Comparison of ENCODE assay signal across 1 cellular context in genomic region chr5:6407547-6408259, GRCh38.
TF ChIP-seq lines count a peak whose summit lies in the region.

No MANE protein-coding gene starts in this region.

TF ChIP-seq in K562, 482 proteins besides CTCF, POLR2A, EP300 and RAD21 (continued from another document and continues in another):
- TF ChIP-seq, protein P1, sequence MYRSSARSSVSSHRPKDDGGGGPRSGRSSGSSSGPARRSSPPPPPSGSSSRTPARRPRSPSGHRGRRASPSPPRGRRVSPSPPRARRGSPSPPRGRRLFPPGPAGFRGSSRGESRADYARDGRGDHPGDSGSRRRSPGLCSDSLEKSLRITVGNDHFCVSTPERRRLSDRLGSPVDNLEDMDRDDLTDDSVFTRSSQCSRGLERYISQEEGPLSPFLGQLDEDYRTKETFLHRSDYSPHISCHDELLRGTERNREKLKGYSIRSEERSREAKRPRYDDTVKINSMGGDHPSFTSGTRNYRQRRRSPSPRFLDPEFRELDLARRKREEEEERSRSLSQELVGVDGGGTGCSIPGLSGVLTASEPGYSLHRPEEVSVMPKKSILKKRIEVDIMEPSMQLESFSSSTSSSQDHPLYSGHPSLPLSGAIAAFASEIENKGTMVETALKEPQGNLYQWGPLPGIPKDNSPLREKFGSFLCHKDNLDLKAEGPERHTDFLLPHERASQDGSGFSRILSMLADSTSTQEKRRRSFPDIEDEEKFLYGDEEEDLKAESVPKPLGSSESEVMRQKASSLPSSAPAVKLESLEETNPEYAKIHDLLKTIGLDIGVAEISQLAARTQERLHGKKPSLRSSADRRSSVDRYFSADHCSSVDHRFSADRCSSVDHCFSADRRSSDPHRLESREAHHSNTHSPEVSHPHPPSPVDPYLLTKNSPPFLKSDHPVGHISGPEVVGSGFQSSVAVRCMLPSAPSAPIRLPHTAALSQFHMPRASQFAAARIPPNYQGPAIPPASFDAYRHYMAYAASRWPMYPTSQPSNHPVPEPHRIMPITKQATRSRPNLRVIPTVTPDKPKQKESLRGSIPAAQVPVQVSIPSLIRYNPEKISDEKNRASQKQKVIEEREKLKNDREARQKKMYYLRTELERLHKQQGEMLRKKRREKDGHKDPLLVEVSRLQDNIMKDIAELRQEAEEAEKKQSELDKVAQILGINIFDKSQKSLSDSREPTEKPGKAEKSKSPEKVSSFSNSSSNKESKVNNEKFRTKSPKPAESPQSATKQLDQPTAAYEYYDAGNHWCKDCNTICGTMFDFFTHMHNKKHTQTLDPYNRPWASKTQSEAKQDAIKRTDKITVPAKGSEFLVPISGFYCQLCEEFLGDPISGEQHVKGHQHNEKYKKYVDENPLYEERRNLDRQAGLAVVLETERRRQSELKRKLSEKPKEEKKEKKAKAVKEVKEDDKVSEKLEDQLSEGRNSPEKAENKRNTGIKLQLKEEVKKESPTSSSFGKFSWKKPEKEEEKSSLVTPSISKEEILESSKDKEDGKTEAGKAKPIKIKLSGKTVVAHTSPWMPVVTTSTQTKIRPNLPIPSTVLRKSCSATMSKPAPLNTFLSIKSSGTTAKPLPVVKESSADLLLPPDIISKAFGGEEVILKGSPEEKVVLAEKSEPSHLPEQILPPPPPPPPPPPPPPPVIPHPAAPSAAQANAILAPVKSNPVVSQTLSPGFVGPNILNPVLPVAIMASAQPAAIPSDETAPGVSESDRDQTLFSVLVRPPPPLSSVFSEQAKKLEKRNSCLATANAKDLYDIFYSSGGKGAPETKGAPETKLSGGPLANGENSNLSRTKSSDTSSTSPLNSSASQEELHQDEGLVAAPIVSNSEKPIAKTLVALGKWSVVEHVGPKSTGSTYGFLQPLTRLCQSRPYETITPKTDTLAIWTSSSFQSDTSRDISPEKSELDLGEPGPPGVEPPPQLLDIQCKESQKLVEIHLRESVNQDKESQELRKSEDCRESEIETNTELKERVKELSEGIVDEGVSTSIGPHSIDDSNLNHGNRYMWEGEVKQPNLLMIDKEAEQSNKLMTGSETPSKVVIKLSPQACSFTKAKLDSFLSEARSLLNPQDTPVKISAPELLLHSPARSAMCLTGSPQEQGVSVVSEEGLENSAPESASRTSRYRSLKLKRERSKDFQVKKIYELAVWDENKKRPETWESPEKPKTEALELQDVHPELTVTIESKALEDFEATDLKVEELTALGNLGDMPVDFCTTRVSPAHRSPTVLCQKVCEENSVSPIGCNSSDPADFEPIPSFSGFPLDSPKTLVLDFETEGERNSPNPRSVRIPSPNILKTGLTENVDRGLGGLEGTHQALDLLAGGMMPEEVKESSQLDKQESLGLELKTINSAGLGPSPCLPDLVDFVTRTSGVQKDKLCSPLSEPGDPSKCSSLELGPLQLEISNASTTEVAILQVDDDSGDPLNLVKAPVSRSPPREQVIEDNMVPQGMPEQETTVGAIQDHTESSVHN (IDR thresholded peaks at IDR 0.05; ENCODE audit: borderline replicate concordance in 1 of 2, low read depth in 1 of 2) = no peak
- TF ChIP-seq HDAC2 (IDR thresholded peaks at IDR 0.05) (peak; percentile 61; the same call in 1 of the 2 replicates), GATA2 (CRISPR knock-in tag; IDR thresholded peaks at IDR 0.05) (peak; percentile 17; the same call in 1 of the 2 replicates), ILK (tag; IDR thresholded peaks at IDR 0.05; ENCODE audit: borderline replicate concordance, low read depth) (no peak), TFAM (CRISPR knock-in tag; conservative IDR thresholded peaks at IDR 0.05) (no peak), CBX1 (IDR thresholded peaks at IDR 0.05; ENCODE audit: low read depth) (no peak), ZNF449 (CRISPR knock-in tag; IDR thresholded peaks at IDR 0.05) (no peak), ARNT (IDR thresholded peaks at IDR 0.05) (0 out of 4 replicates have a peak, but pooled peaks of 1 of the 2 experiments have one; percentile 46), CBFA2T3 (IDR thresholded peaks at IDR 0.05) (peak; percentile 83), PCBP1 (IDR thresholded peaks at IDR 0.05; ENCODE audit: low read depth, low read length, poor library complexity, severe bottlenecking) (no peak), ZNF695 (CRISPR knock-in tag; IDR thresholded peaks at IDR 0.05) (no peak), FOS (IDR thresholded peaks at IDR 0.05; ENCODE audit: extremely low read depth, insufficient read length) (no peak), CTBP1 (IDR thresholded peaks at IDR 0.05; ENCODE audit: borderline replicate concordance) (no peak), ZNF644 (tag; IDR thresholded peaks at IDR 0.05; ENCODE audit: low read depth) (peak; percentile 36; the same call in 1 of the 2 replicates), MCM7 (IDR thresholded peaks at IDR 0.05) (no peak), RBM15 (IDR thresholded peaks at IDR 0.05; ENCODE audit: insufficient read depth, low read length) (no peak), CHD1 (IDR thresholded peaks at IDR 0.05; ENCODE audit: low read length) (no peak), XRCC3 (IDR thresholded peaks at IDR 0.05) (no peak), NELFE (IDR thresholded peaks at IDR 0.05; ENCODE audit: insufficient read depth, insufficient read length) (no peak), ZNF263 (CRISPR knock-in tag; IDR thresholded peaks at IDR 0.05; ENCODE audit: borderline replicate concordance) (no peak), BRF2 (IDR thresholded peaks at IDR 0.05; ENCODE audit: borderline replicate concordance, insufficient read depth, insufficient read length) (no peak), ETV5 (CRISPR knock-in tag; IDR thresholded peaks at IDR 0.05; ENCODE audit: low read depth) (0 out of 2 replicates have a peak, but pooled peaks have one; percentile 26), ZNF143 (CRISPR knock-in tag; IDR thresholded peaks at IDR 0.05) (no peak), NFIC (IDR thresholded peaks at IDR 0.05) (no peak), NRF1 (conservative IDR thresholded peaks at IDR 0.05 in 1 of 2, IDR thresholded peaks at IDR 0.05 in 1 of 2) (no peak; a peak in 1 of 4 replicates), MLX (CRISPR knock-in tag; conservative IDR thresholded peaks at IDR 0.05) (no peak), MEF2D (tag; conservative IDR thresholded peaks at IDR 0.05; ENCODE audit: low read depth) (peak; percentile 76; the same call in 1 of the 2 replicates), PML (IDR thresholded peaks at IDR 0.05; ENCODE audit: low read length) (peak; percentile 72; the same call in 1 of the 2 replicates), ZNF778 (CRISPR knock-in tag; IDR thresholded peaks at IDR 0.05) (no peak), RCOR1 (IDR thresholded peaks at IDR 0.05; ENCODE audit: borderline replicate concordance in 1 of 2, low read depth in 2 of 2, low read length in 2 of 2) (peak in 1 of 2 experiments; percentile 88; a peak in 2 of 4 replicates), CC2D1A (IDR thresholded peaks at IDR 0.05) (no peak), ZNF436 (CRISPR knock-in tag; IDR thresholded peaks at IDR 0.05) (no peak), HOXB6 (CRISPR knock-in tag; IDR thresholded peaks at IDR 0.05; ENCODE audit: borderline replicate concordance) (no peak)
- TF ChIP-seq, protein P2, sequence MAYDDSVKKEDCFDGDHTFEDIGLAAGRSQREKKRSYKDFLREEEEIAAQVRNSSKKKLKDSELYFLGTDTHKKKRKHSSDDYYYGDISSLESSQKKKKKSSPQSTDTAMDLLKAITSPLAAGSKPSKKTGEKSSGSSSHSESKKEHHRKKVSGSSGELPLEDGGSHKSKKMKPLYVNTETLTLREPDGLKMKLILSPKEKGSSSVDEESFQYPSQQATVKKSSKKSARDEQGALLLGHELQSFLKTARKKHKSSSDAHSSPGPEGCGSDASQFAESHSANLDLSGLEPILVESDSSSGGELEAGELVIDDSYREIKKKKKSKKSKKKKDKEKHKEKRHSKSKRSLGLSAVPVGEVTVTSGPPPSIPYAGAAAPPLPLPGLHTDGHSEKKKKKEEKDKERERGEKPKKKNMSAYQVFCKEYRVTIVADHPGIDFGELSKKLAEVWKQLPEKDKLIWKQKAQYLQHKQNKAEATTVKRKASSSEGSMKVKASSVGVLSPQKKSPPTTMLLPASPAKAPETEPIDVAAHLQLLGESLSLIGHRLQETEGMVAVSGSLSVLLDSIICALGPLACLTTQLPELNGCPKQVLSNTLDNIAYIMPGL (CRISPR knock-in tag; IDR thresholded peaks at IDR 0.05) = no peak
- TF ChIP-seq, protein P3, sequence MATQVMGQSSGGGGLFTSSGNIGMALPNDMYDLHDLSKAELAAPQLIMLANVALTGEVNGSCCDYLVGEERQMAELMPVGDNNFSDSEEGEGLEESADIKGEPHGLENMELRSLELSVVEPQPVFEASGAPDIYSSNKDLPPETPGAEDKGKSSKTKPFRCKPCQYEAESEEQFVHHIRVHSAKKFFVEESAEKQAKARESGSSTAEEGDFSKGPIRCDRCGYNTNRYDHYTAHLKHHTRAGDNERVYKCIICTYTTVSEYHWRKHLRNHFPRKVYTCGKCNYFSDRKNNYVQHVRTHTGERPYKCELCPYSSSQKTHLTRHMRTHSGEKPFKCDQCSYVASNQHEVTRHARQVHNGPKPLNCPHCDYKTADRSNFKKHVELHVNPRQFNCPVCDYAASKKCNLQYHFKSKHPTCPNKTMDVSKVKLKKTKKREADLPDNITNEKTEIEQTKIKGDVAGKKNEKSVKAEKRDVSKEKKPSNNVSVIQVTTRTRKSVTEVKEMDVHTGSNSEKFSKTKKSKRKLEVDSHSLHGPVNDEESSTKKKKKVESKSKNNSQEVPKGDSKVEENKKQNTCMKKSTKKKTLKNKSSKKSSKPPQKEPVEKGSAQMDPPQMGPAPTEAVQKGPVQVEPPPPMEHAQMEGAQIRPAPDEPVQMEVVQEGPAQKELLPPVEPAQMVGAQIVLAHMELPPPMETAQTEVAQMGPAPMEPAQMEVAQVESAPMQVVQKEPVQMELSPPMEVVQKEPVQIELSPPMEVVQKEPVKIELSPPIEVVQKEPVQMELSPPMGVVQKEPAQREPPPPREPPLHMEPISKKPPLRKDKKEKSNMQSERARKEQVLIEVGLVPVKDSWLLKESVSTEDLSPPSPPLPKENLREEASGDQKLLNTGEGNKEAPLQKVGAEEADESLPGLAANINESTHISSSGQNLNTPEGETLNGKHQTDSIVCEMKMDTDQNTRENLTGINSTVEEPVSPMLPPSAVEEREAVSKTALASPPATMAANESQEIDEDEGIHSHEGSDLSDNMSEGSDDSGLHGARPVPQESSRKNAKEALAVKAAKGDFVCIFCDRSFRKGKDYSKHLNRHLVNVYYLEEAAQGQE (CRISPR knock-in tag; IDR thresholded peaks at IDR 0.05; ENCODE audit: low read depth) = 0 out of 2 replicates have a peak, but pooled peaks have one; percentile 62
- TF ChIP-seq, protein P4, sequence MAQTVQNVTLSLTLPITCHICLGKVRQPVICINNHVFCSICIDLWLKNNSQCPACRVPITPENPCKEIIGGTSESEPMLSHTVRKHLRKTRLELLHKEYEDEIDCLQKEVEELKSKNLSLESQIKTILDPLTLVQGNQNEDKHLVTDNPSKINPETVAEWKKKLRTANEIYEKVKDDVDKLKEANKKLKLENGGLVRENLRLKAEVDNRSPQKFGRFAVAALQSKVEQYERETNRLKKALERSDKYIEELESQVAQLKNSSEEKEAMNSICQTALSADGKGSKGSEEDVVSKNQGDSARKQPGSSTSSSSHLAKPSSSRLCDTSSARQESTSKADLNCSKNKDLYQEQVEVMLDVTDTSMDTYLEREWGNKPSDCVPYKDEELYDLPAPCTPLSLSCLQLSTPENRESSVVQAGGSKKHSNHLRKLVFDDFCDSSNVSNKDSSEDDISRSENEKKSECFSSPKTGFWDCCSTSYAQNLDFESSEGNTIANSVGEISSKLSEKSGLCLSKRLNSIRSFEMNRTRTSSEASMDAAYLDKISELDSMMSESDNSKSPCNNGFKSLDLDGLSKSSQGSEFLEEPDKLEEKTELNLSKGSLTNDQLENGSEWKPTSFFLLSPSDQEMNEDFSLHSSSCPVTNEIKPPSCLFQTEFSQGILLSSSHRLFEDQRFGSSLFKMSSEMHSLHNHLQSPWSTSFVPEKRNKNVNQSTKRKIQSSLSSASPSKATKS (CRISPR knock-in tag; IDR thresholded peaks at IDR 0.05) = no peak
- TF ChIP-seq, protein P5, sequence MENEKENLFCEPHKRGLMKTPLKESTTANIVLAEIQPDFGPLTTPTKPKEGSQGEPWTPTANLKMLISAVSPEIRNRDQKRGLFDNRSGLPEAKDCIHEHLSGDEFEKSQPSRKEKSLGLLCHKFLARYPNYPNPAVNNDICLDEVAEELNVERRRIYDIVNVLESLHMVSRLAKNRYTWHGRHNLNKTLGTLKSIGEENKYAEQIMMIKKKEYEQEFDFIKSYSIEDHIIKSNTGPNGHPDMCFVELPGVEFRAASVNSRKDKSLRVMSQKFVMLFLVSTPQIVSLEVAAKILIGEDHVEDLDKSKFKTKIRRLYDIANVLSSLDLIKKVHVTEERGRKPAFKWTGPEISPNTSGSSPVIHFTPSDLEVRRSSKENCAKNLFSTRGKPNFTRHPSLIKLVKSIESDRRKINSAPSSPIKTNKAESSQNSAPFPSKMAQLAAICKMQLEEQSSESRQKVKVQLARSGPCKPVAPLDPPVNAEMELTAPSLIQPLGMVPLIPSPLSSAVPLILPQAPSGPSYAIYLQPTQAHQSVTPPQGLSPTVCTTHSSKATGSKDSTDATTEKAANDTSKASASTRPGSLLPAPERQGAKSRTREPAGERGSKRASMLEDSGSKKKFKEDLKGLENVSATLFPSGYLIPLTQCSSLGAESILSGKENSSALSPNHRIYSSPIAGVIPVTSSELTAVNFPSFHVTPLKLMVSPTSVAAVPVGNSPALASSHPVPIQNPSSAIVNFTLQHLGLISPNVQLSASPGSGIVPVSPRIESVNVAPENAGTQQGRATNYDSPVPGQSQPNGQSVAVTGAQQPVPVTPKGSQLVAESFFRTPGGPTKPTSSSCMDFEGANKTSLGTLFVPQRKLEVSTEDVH (IDR thresholded peaks at IDR 0.05; ENCODE audit: low read depth, partially characterized antibody) = no peak
